Comparison of ENCODE assay signal across 9 cellular contexts in genomic region chr2:197869501-197870111, GRCh38.
DNase-seq lines count a peak whose midpoint lies in the region; ATAC-seq and TF ChIP-seq lines count a peak whose summit lies in the region.
"Had no signal": no experiment of that assay in that cellular context is flagged by ENCODE, and none has a peak within 500 bp of the region (broad histone marks: within the 10 kb centered on the region; RNA-seq: fewer than 3 reads in every experiment).

No MANE protein-coding gene starts in this region.

- ATAC-seq in Right ventricle myocardium inferior: peak; percentile 63
- ATAC-seq in activated CD4-positive, alpha-beta T cell treated with anti-CD3 and anti-CD28 coated beads for 36 hours: peak; percentile 65
- peak; percentile 48 for ATAC-seq in stimulated activated naive CD8-positive, alpha-beta T cell treated with anti-CD3 and anti-CD28 coated beads, Interleukin-15, Interleukin-2, amounts not matched to agents 100 U/mL and 50 U/mL, for 24 hours
- ATAC-seq in GM21825 (IDR thresholded peaks at IDR 0.05; ENCODE audit: unreplicated experiment): no peak

- H3K9me3 ChIP-seq in fibroblast of lung (ENCODE audit: control insufficient read depth, insufficient read depth, low read depth, low read length): no peaks in the 10 kb centered on the region

- H3K9me3 Mint-ChIP-seq in activated CD4-positive, alpha-beta T cell treated with anti-CD3 and anti-CD28 coated beads for 36 hours (ENCODE audit: low read depth): no peaks in the 10 kb centered on the region
- H3K9me3 Mint-ChIP-seq: nephron had no signal

- H3K4me1 ChIP-seq in fibroblast of lung (ENCODE audit: control insufficient read depth, extremely low read depth, insufficient read depth, low read length): peaks cover 3% of the 10 kb centered on the region

- CTCF ChIA-PET in activated CD4-positive, alpha-beta T cell treated with anti-CD3 and anti-CD28 coated beads for 36 hours (lab: Charles Lee): interaction anchor here (0.5 to 1.8 kb wide), 7 partner anchors 10 to 258 kb away, joined by 3 to 5 read pairs (median 4); no protein-coding TSS in a partner anchor

- H3K9ac ChIP-seq in fibroblast of lung (ENCODE audit: insufficient read depth, low read length): no peak overlapping the region

- H3K27me3 ChIP-seq in fibroblast of lung (ENCODE audit: control insufficient read depth, insufficient read depth, low read length): no peaks in the 10 kb centered on the region

- no peaks in the 10 kb centered on the region for H3K36me3 Mint-ChIP-seq in activated CD4-positive, alpha-beta T cell treated with anti-CD3 and anti-CD28 coated beads for 36 hours (ENCODE audit: low read depth)

- H3K27me3 Mint-ChIP-seq in activated CD4-positive, alpha-beta T cell treated with anti-CD3 and anti-CD28 coated beads for 36 hours: no peaks in the 10 kb centered on the region

- TF ChIP-seq CTCF in fibroblast of lung (conservative IDR thresholded peaks at IDR 0.05 in 1 of 2, IDR thresholded peaks at IDR 0.05 in 1 of 2; ENCODE audit: low read depth in 1 of 2, low read length in 2 of 2): no peak

- no peak for DNase-seq in Right ventricle myocardium inferior (ENCODE audit: missing footprints)
- no peak for DNase-seq in cardiac septum (ENCODE audit: low spot score)
- DNase-seq in activated CD4-positive, alpha-beta T cell treated with anti-CD3 and anti-CD28 coated beads for 36 hours: peak; percentile 33
- peak; percentile 33 to 76 for DNase-seq in fibroblast of lung (ENCODE audit: low read depth in 2 of 2)
- no peak for DNase-seq in stimulated activated naive CD8-positive, alpha-beta T cell treated with anti-CD3 and anti-CD28 coated beads, Interleukin-15, Interleukin-2, amounts not matched to agents 100 U/mL and 50 U/mL, for 24 hours
- DNase-seq in NCI-H1694 treated with DMSO at 0.1 percent for 48 hours (lab: John Stamatoyannopoulos, UW): no peak
- no peak for DNase-seq in NCI-H128 (lab: John Stamatoyannopoulos, UW; ENCODE audit: unreplicated experiment)

- H3K79me2 ChIP-seq in fibroblast of lung (ENCODE audit: control insufficient read depth, insufficient read depth, low read length): no peaks in the 10 kb centered on the region

- H3K36me3 ChIP-seq in fibroblast of lung (ENCODE audit: control insufficient read depth, insufficient read depth, low read length): no peaks in the 10 kb centered on the region

- H3K4me3 ChIP-seq in fibroblast of lung (replicated peaks in 1 of 4; ENCODE audit: control extremely low read depth in 1 of 4, insufficient read depth in 1 of 4, low read depth in 3 of 4, low read length in 4 of 4): no peak overlapping the region

- H2AFZ ChIP-seq in fibroblast of lung (ENCODE audit: low read length): no peak overlapping the region

- peak overlapping the region; percentile 94 for H3K27ac Mint-ChIP-seq in activated CD4-positive, alpha-beta T cell treated with anti-CD3 and anti-CD28 coated beads for 36 hours

- peaks cover 70% of the 10 kb centered on the region for H3K4me1 Mint-ChIP-seq in activated CD4-positive, alpha-beta T cell treated with anti-CD3 and anti-CD28 coated beads for 36 hours

- H3K4me3 Mint-ChIP-seq in activated CD4-positive, alpha-beta T cell treated with anti-CD3 and anti-CD28 coated beads for 36 hours: peak overlapping the region; percentile 72
- H3K4me3 Mint-ChIP-seq: nephron had no signal

- H4K20me1 ChIP-seq in fibroblast of lung (ENCODE audit: control insufficient read depth, extremely low read depth, insufficient read depth, low read length): no peaks in the 10 kb centered on the region

- intact Hi-C loops in Right ventricle myocardium inferior (cut with DNase I) (no loop called here), cardiac septum (cut with DNase I) (no loop called here)
- intact Hi-C loops in activated CD4-positive, alpha-beta T cell treated with anti-CD3 and anti-CD28 coated beads for 36 hours (cut with DNase I, micrococcal nuclease): loop anchor here (1.0 to 2.0 kb wide), 3 partner anchors 19 to 31 kb away; no protein-coding TSS in a partner anchor

- POLR2A ChIA-PET in activated CD4-positive, alpha-beta T cell treated with anti-CD3 and anti-CD28 coated beads for 36 hours (lab: Charles Lee): interaction anchor here (0.7 to 0.9 kb wide), 5 partner anchors 18 to 223 kb away, joined by 3 to 4 read pairs (median 3); no protein-coding TSS in a partner anchor

- no peak overlapping the region for H3K4me2 ChIP-seq in fibroblast of lung (ENCODE audit: extremely low read depth, insufficient read depth, low read length)

- H3K27ac ChIP-seq in fibroblast of lung (ENCODE audit: insufficient read depth, low read length): no peak overlapping the region

Comparison
In these comparisons a context has a peak if more than half of its experiments do, and no peak if none do; other contexts are left out.
1. DNase-seq: peak in activated CD4-positive, alpha-beta T cell treated with anti-CD3 and anti-CD28 coated beads for 36 hours (single experiment) and fibroblast of lung (2 of 2); none in Right ventricle myocardium inferior (single experiment), cardiac septum (single experiment), stimulated activated naive CD8-positive, alpha-beta T cell treated with anti-CD3 and anti-CD28 coated beads, Interleukin-15, Interleukin-2, amounts not matched to agents 100 U/mL and 50 U/mL, for 24 hours (single experiment), NCI-H1694 treated with DMSO at 0.1 percent for 48 hours (single experiment) and NCI-H128 (single experiment).
2. intact Hi-C loops: an anchor here in activated CD4-positive, alpha-beta T cell treated with anti-CD3 and anti-CD28 coated beads for 36 hours (1.0 to 2.0 kb wide); none called in Right ventricle myocardium inferior and cardiac septum.